Comparison of ENCODE assay signal across 10 cellular contexts in the genomic region with DNA sequence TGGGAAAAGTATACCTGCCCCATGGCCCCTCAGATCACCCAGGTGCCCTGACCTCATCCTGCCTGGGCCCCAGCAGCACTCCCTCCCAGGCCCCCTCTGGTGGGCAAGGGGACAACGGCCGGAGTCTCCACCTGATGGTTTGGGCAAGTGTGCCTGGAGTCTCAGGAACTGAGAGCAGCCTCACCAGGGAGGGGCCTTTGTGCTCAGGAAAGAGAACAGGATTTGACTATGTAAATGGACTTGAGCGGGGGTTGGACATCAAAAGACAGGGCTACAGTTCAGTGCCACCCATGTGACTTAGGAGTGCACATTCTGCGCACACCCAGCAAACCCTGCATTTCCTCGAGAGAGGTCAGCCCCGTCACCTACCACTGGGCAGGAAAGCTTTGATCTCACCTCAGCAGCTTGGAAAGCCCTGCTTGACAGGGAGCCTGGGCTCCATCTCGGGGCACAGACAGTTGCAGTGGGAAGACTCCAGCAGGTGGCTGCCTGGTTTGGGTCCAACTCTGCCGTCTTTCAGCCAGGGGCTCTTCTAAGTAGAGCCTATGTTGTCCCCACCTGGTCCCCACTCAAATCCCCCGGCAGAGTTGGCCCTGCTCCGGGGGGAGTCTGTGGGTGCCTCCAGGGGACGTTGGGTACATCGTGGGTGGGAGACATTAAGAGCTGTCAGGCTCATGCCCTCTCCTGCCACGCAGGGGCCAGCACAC. TPM values are rescaled to one million over a fixed set of nuclear protein-coding genes. Genes with fewer than 3 reads are reported as not detected.
A peak's percentile ranks its signal among the peaks of the same experiment; 100 is the strongest.
DNase-seq lines count a peak whose midpoint lies in the region; ATAC-seq and TF ChIP-seq lines count a peak whose summit lies in the region.
"Had no signal": no experiment of that assay in that cellular context is flagged by ENCODE, and none has a peak within 500 bp of the region (broad histone marks: within the 10 kb centered on the region; RNA-seq: fewer than 3 reads in every experiment).

No MANE protein-coding gene starts in this region.

- H3K4me3 ChIP-seq in GM12875 (ENCODE audit: low read depth, low read length) = peak overlapping the region; percentile 53

- H3K27me3 Mint-ChIP-seq in effector memory CD8-positive, alpha-beta T cell = no peaks in the 10 kb centered on the region

- ATAC-seq in GM19467 (IDR thresholded peaks at IDR 0.05; ENCODE audit: unreplicated experiment) (peak; percentile 49), HG03520 (IDR thresholded peaks at IDR 0.05; ENCODE audit: unreplicated experiment) (peak; percentile 26)
- peak; percentile 37 for ATAC-seq in effector memory CD8-positive, alpha-beta T cell (replicated peaks)

- peak; percentile 54; the same call in 1 of the 2 replicates for TF ChIP-seq CTCF in GM12875 (IDR thresholded peaks at IDR 0.05; ENCODE audit: borderline replicate concordance, insufficient read depth, low read depth, low read length)

- peak overlapping the region; percentile 90 to 95 for H3K27ac Mint-ChIP-seq in effector memory CD8-positive, alpha-beta T cell

- peaks cover 65 to 69% of the 10 kb centered on the region in 2 donors for H3K4me1 Mint-ChIP-seq in effector memory CD8-positive, alpha-beta T cell (ENCODE audit: low read depth in 2 of 2)

- DNase-seq in effector memory CD8-positive, alpha-beta T cell = no peak
- DNase-seq in ureter (ENCODE audit: low spot score) (peak; percentile 44), hippocampal formation (lab: John Stamatoyannopoulos, UW) (no peak), SHP77 treated with DMSO at 0.1 percent for 48 hours (lab: John Stamatoyannopoulos, UW) (no peak), HK-2 (ENCODE audit: unreplicated experiment) (no peak)

- no peaks in the 10 kb centered on the region for H3K9me3 Mint-ChIP-seq in effector memory CD8-positive, alpha-beta T cell

- peak overlapping the region; percentile 85 to 99 for H3K4me3 Mint-ChIP-seq in effector memory CD8-positive, alpha-beta T cell

- H3K36me3 Mint-ChIP-seq in effector memory CD8-positive, alpha-beta T cell (ENCODE audit: insufficient read depth) = peaks cover 69% of the 10 kb centered on the region

RNA-seq across cellular contexts. Expression of a gene that starts 3.3 kb away (rescaled TPM):
- total RNA-seq in ureter = 43.4 TPM

RNA-seq across cellular contexts. Expression of a gene that starts 30.9 kb away (rescaled TPM):
- total RNA-seq in ureter = not detected
- total RNA-seq: heart left ventricle, SK-MEL-5 had no signal

RNA-seq across cellular contexts. Expression of a gene that starts 50.4 kb away (rescaled TPM):
- total RNA-seq in ureter = 8.1 TPM
- total RNA-seq: SK-MEL-5 had no signal
